ENCODE assay signal across 9 cellular contexts in genomic region chr10:110859947-110860376, GRCh38. TPM values are rescaled to one million over a fixed set of nuclear protein-coding genes. Genes with fewer than 3 reads are reported as not detected.
A peak's percentile ranks its signal among the peaks of the same experiment; 100 is the strongest.
DNase-seq lines count a peak whose midpoint lies in the region; ATAC-seq, FAIRE-seq and TF ChIP-seq lines count a peak whose summit lies in the region.
"Had no signal": no experiment of that assay in that cellular context is flagged by ENCODE, and none has a peak within 500 bp of the region (broad histone marks: within the 10 kb centered on the region; RNA-seq: fewer than 3 reads in every experiment).

No MANE protein-coding gene starts in this region.

- H3K27me3 Mint-ChIP-seq in T-helper 17 cell = no peaks in the 10 kb centered on the region
- no peaks in the 10 kb centered on the region for H3K27me3 Mint-ChIP-seq in stimulated activated naive CD8-positive, alpha-beta T cell treated with anti-CD3 and anti-CD28 coated beads, Interleukin-15, amount 100 ng/mL, for 72 hours

- H3K27ac Mint-ChIP-seq in T-helper 17 cell = peak overlapping the region; percentile 100
- peak overlapping the region; percentile 96 to 97 for H3K27ac Mint-ChIP-seq in stimulated activated naive CD8-positive, alpha-beta T cell treated with anti-CD3 and anti-CD28 coated beads, Interleukin-15, amount 100 ng/mL, for 72 hours

- H3K4me3 ChIP-seq in cardiac muscle cell = no peak overlapping the region
- H3K4me3 ChIP-seq: thoracic aorta had no signal

- H3K9me3 Mint-ChIP-seq in stimulated activated naive CD8-positive, alpha-beta T cell treated with anti-CD3 and anti-CD28 coated beads, Interleukin-15, amount 100 ng/mL, for 72 hours = peaks cover 0 to 4% of the 10 kb centered on the region in 2 donors

- H3K4me1 Mint-ChIP-seq in T-helper 17 cell = peaks cover 71% of the 10 kb centered on the region
- peaks cover 80% of the 10 kb centered on the region for H3K4me1 Mint-ChIP-seq in stimulated activated naive CD8-positive, alpha-beta T cell treated with anti-CD3 and anti-CD28 coated beads, Interleukin-15, amount 100 ng/mL, for 72 hours

- H3K27ac ChIP-seq in cardiac muscle cell = peak overlapping the region; percentile 44

- peak overlapping the region; percentile 41 for H3K4me3 Mint-ChIP-seq in T-helper 17 cell
- H3K4me3 Mint-ChIP-seq in stimulated activated naive CD8-positive, alpha-beta T cell treated with anti-CD3 and anti-CD28 coated beads, Interleukin-15, amount 100 ng/mL, for 72 hours = peak overlapping the region; percentile 60 to 71

- no peaks in the 10 kb centered on the region for H3K36me3 ChIP-seq in cardiac muscle cell
- H3K36me3 ChIP-seq: thoracic aorta had no signal

- H3K9me3 ChIP-seq in T-helper 17 cell (ENCODE audit: control insufficient read depth, low read length, poor library complexity, severe bottlenecking) (no peaks in the 10 kb centered on the region), cardiac muscle cell (ENCODE audit: low read depth) (no peaks in the 10 kb centered on the region)
- H3K9me3 ChIP-seq: thoracic aorta had no signal

- no peaks in the 10 kb centered on the region for H3K36me3 Mint-ChIP-seq in T-helper 17 cell (ENCODE audit: low read depth)

- peaks cover 24% of the 10 kb centered on the region for H3K4me1 ChIP-seq in cardiac muscle cell (ENCODE audit: low read depth)

- ATAC-seq in T-helper 17 cell = no peak
- ATAC-seq in stimulated activated naive CD8-positive, alpha-beta T cell treated with anti-CD3 and anti-CD28 coated beads, Interleukin-15, amount 100 ng/mL, for 72 hours = no peak
- ATAC-seq in HG02970 (IDR thresholded peaks at IDR 0.05; ENCODE audit: low FRiP score, unreplicated experiment) = no peak
- no peak for ATAC-seq in GM21723 (IDR thresholded peaks at IDR 0.05; ENCODE audit: unreplicated experiment)

- DNase-seq in HCEC 1CT (peak; percentile 82), T-helper 17 cell (no peak), cardiac muscle cell (ENCODE audit: low read depth in 1 of 2, low spot score in 1 of 2) (peak in 1 of 2 donors; percentile 92), A172 (ENCODE audit: low spot score) (no peak), D721Med (ENCODE audit: insufficient read length, low spot score) (no peak)
- no peak for DNase-seq in stimulated activated naive CD8-positive, alpha-beta T cell treated with anti-CD3 and anti-CD28 coated beads, Interleukin-15, amount 100 ng/mL, for 72 hours

- TF ChIP-seq CTCF in cardiac muscle cell (IDR thresholded peaks at IDR 0.05; ENCODE audit: low read depth, low read length) (no peak), D721Med (IDR thresholded peaks at IDR 0.05; ENCODE audit: insufficient read depth, missing control alignments) (no peak)

- H3K27me3 ChIP-seq in cardiac muscle cell = no peaks in the 10 kb centered on the region

- no peak for FAIRE-seq in D721Med (lab: Jason Lieb, UNC)

RNA-seq across cellular contexts. Expression of gene PDCD4, which starts 11.8 kb away (rescaled TPM):
- total RNA-seq in T-helper 17 cell (100 to 1,000 TPM; 307 TPM), cardiac muscle cell (54.0 and 84.9 TPM in 2 replicates)
- 98.7 and 160 TPM in 2 replicates for polyA plus RNA-seq in cardiac muscle cell
- total RNA-seq in A172 (2014; rRNA removed; shearing (Covaris generic)) = 23.2 and 23.3 TPM in 2 replicates

RNA-seq across cellular contexts. Expression of gene BBIP1, which starts 59.0 kb away (rescaled TPM):
- 10 to 100 TPM; 30.8 to 36.4 TPM for total RNA-seq in T-helper 17 cell
- total RNA-seq in cardiac muscle cell = 10.9 and 25.6 TPM in 2 replicates
- 28.3 and 37.8 TPM in 2 replicates for polyA plus RNA-seq in cardiac muscle cell
- 47.6 and 76.2 TPM in 2 replicates for total RNA-seq in A172 (2014; rRNA removed; shearing (Covaris generic))

RNA-seq across cellular contexts. Expression of gene SHOC2, which starts 59.4 kb away (rescaled TPM):
- total RNA-seq in T-helper 17 cell (10 to 100 TPM; 68.0 to 71.1 TPM), cardiac muscle cell (19.9 and 31.0 TPM in 2 replicates)
- 31.3 and 45.8 TPM in 2 replicates for polyA plus RNA-seq in cardiac muscle cell
- 41.9 and 43.7 TPM in 2 replicates for total RNA-seq in A172 (2014; rRNA removed; shearing (Covaris generic))
